Comparison of ENCODE assay signal across 17 cellular contexts in genomic region chr18:50716902-50717301, GRCh38.
"Had no signal": no experiment of that assay in that cellular context is flagged by ENCODE, and none has a peak within 500 bp of the region (broad histone marks: within the 10 kb centered on the region; RNA-seq: fewer than 3 reads in every experiment).

No MANE protein-coding gene starts in this region.

- H3K9me3 ChIP-seq: colonic mucosa, neutrophil, sigmoid colon, thoracic aorta had no signal

- DNase-seq: activated CD4-positive, alpha-beta memory T cell treated with anti-CD3 and anti-CD28 coated beads for 36 hours; activated gamma-delta T cell; activated naive CD8-positive, alpha-beta T cell treated with anti-CD3 and anti-CD28 coated beads, Interleukin-2, amount 10 ng/mL, durations not matched to agents 7 days and 5 days; activated T-cell treated with anti-CD3 and anti-CD28 coated beads, Interleukin-2, amount 50 U/mL, for 48 hours; aorta; colonic mucosa; kidney glomerular epithelial cell; midbrain; sigmoid colon; stimulated activated CD4-positive, alpha-beta T cell treated with anti-CD3 and anti-CD28 coated beads, Interleukin-4, amount 100 ng/mL, for 24 hours; T-helper 9 cell had no signal

- ATAC-seq: gastroesophageal sphincter had no signal

- H3K36me3 ChIP-seq: cardiac muscle cell, colonic mucosa, neutrophil, sigmoid colon, thoracic aorta had no signal

- H3K27ac ChIP-seq: cardiac muscle cell, colonic mucosa, gastroesophageal sphincter, neutrophil, sigmoid colon, thoracic aorta, VCaP had no signal

- H3K27me3 ChIP-seq: cardiac muscle cell, colonic mucosa, gastroesophageal sphincter, neutrophil, sigmoid colon had no signal

- H3K4me3 ChIP-seq: cardiac muscle cell, colonic mucosa, gastroesophageal sphincter, lung, sigmoid colon, thoracic aorta had no signal

- H3K4me1 ChIP-seq: colonic mucosa, gastroesophageal sphincter, sigmoid colon had no signal
